Comparison of ENCODE assay signal across 20 cellular contexts in genomic region chr14:26286066-26286791, GRCh38.
A peak's percentile ranks its signal among the peaks of the same experiment; 100 is the strongest.
DNase-seq lines count a peak whose midpoint lies in the region; ATAC-seq and TF ChIP-seq lines count a peak whose summit lies in the region.
"Had no signal": no experiment of that assay in that cellular context is flagged by ENCODE, and none has a peak within 500 bp of the region (broad histone marks: within the 10 kb centered on the region; RNA-seq: fewer than 3 reads in every experiment).

No MANE protein-coding gene starts in this region.

- H3K4me1 Mint-ChIP-seq in nephron: peaks cover 30% of the 10 kb centered on the region

- H3K36me3 ChIP-seq in BLaER1 treated with 17β-estradiol and CSF1 and Interleukin-3, amounts not matched to agents 10 nM and 100 nM: no peaks in the 10 kb centered on the region
- no peaks in the 10 kb centered on the region for H3K36me3 ChIP-seq in SK-N-SH (replicated peaks in 1 of 2; ENCODE audit: control insufficient read depth in 1 of 2, insufficient read depth in 2 of 2, low read length in 1 of 2)
- H3K36me3 ChIP-seq: colonic mucosa, WERI-Rb-1 had no signal

- 9% methylated on average over 9 of the region's 9 CpGs for WGBS in SK-N-SH (ENCODE audit: low lambda C conversion rate)

- no peaks in the 10 kb centered on the region for H3K79me2 ChIP-seq in SK-N-SH (ENCODE audit: insufficient read depth)

- H3K27me3 ChIP-seq in BLaER1 treated with 17β-estradiol and CSF1 and Interleukin-3, amounts not matched to agents 10 nM and 100 nM: no peaks in the 10 kb centered on the region
- H3K27me3 ChIP-seq in SK-N-SH (ENCODE audit: insufficient read depth): no peaks in the 10 kb centered on the region
- H3K27me3 ChIP-seq: colonic mucosa had no signal

- TF ChIP-seq EP300 in SK-N-SH (IDR thresholded peaks at IDR 0.05; ENCODE audit: borderline replicate concordance in 1 of 2, low read depth in 1 of 2, low read length in 1 of 2): no peak

- H3K9ac ChIP-seq in BLaER1 treated with 17β-estradiol and CSF1 and Interleukin-3, amounts not matched to agents 10 nM and 100 nM: no peak overlapping the region
- H3K9ac ChIP-seq in SK-N-SH: no peak overlapping the region

- peak overlapping the region; percentile 82 to 94 (median 93) for H3K27ac Mint-ChIP-seq in nephron
- H3K27ac Mint-ChIP-seq: activated CD4-positive, alpha-beta memory T cell treated with anti-CD3 and anti-CD28 coated beads for 36 hours; activated naive CD4-positive, alpha-beta T cell treated with anti-CD3 and anti-CD28 coated beads for 36 hours had no signal

- ATAC-seq in GM18873 (IDR thresholded peaks at IDR 0.05; ENCODE audit: low FRiP score, unreplicated experiment): no peak
- ATAC-seq: HCT116 had no signal

- CTCF ChIA-PET in SK-N-SH (lab: Yijun Ruan, JAX): interaction anchor here (1.2 kb wide), 1 partner anchor 9 kb away, joined by 3 read pairs; no protein-coding TSS in a partner anchor

- H2AFZ ChIP-seq in SK-N-SH (ENCODE audit: low read depth): no peak overlapping the region

- no peak for TF ChIP-seq CTCF in choroid plexus epithelial cell (conservative IDR thresholded peaks at IDR 0.05; ENCODE audit: low read depth, low read length)
- no peak for TF ChIP-seq CTCF in nephron (IDR thresholded peaks at IDR 0.05; ENCODE audit: unreplicated experiment in 3 of 3)
- no peak for TF ChIP-seq CTCF in SK-N-SH (IDR thresholded peaks at IDR 0.05)

- no peaks in the 10 kb centered on the region for H3K9me2 ChIP-seq in SK-N-SH

- peak overlapping the region in 8 of 11 experiments; percentile 6 to 61 (median 22); a peak in 11 of 22 replicates for H3K4me2 ChIP-seq in BLaER1 treated with 17β-estradiol and CSF1 and Interleukin-3, amounts not matched to agents 10 nM and 100 nM
- H3K4me2 ChIP-seq in SK-N-SH: no peak overlapping the region

- H3K4me3 ChIP-seq in BLaER1 treated with 17β-estradiol and CSF1 and Interleukin-3, amounts not matched to agents 10 nM and 100 nM: no peak overlapping the region
- no peak overlapping the region for H3K4me3 ChIP-seq in choroid plexus epithelial cell (ENCODE audit: low read depth, low read length)
- no peak overlapping the region for H3K4me3 ChIP-seq in SK-N-SH (ENCODE audit: low read depth in 2 of 2, low read length in 1 of 2)
- H3K4me3 ChIP-seq: colonic mucosa, skin epidermis had no signal

- no peak for TF ChIP-seq RAD21 in SK-N-SH (IDR thresholded peaks at IDR 0.05; ENCODE audit: low read length)

- no peak overlapping the region for H3K27ac ChIP-seq in BLaER1 treated with 17β-estradiol and CSF1 and Interleukin-3, amounts not matched to agents 10 nM and 100 nM
- H3K27ac ChIP-seq in SK-N-SH (ENCODE audit: low read depth in 2 of 2, low read length in 1 of 2): no peak overlapping the region
- H3K27ac ChIP-seq: colonic mucosa, skin epidermis, WERI-Rb-1 had no signal

- no peaks in the 10 kb centered on the region for H3F3A ChIP-seq in SK-N-SH (replicated peaks; ENCODE audit: insufficient read depth)

- H4K20me1 ChIP-seq in BLaER1 treated with 17β-estradiol and CSF1 and Interleukin-3, amounts not matched to agents 10 nM and 100 nM: no peaks in the 10 kb centered on the region
- no peaks in the 10 kb centered on the region for H4K20me1 ChIP-seq in SK-N-SH (ENCODE audit: insufficient read depth)

- no peaks in the 10 kb centered on the region for H3K27me3 Mint-ChIP-seq in nephron (ENCODE audit: low read depth)
- H3K27me3 Mint-ChIP-seq: activated CD4-positive, alpha-beta memory T cell treated with anti-CD3 and anti-CD28 coated beads for 36 hours had no signal

- peak; percentile 59 for DNase-seq in NCI-H748 treated with DMSO at 0.1 percent for 48 hours (lab: John Stamatoyannopoulos, UW)
- DNase-seq in choroid plexus epithelial cell (ENCODE audit: low read depth): peak; percentile 9
- no peak for DNase-seq in T1000 (lab: John Stamatoyannopoulos, UW)
- DNase-seq in COLO668 (lab: John Stamatoyannopoulos, UW; ENCODE audit: unreplicated experiment): no peak
- no peak for DNase-seq in SK-N-SH
- DNase-seq: activated CD4-positive, alpha-beta memory T cell treated with anti-CD3 and anti-CD28 coated beads for 36 hours; activated naive CD4-positive, alpha-beta T cell treated with anti-CD3 and anti-CD28 coated beads for 36 hours; colonic mucosa; COR-L47; KG1; NCI-H1048; NCI-H2171 treated with DMSO at 0.1 percent for 48 hours; stimulated activated CD4-positive, alpha-beta T cell treated with anti-CD3 and anti-CD28 coated beads, Interleukin-4, amount 100 ng/mL, for 1 hour; SW 1271; WERI-Rb-1 had no signal

- no peaks in the 10 kb centered on the region for H3K9me3 ChIP-seq in BLaER1 treated with 17β-estradiol and CSF1 and Interleukin-3, amounts not matched to agents 10 nM and 100 nM (replicated peaks in 1 of 11)
- H3K9me3 ChIP-seq in SK-N-SH: no peaks in the 10 kb centered on the region
- H3K9me3 ChIP-seq: colonic mucosa had no signal

- H3K36me3 Mint-ChIP-seq in nephron (ENCODE audit: low read depth): no peaks in the 10 kb centered on the region
- H3K36me3 Mint-ChIP-seq: activated CD4-positive, alpha-beta memory T cell treated with anti-CD3 and anti-CD28 coated beads for 36 hours had no signal

- peaks cover 0 to 18% (median 6%) of the 10 kb centered on the region in 10 experiments; a peak in 9 of 20 replicates for H3K4me1 ChIP-seq in BLaER1 treated with 17β-estradiol and CSF1 and Interleukin-3, amounts not matched to agents 10 nM and 100 nM
- H3K4me1 ChIP-seq in SK-N-SH (ENCODE audit: control insufficient read depth in 1 of 2, insufficient read depth in 2 of 2, low read depth in 1 of 2, low read length in 1 of 2): peaks cover 0 to 6% of the 10 kb centered on the region in 2 experiments; a peak in 1 of 4 replicates
- H3K4me1 ChIP-seq: colonic mucosa had no signal

- POLR2A ChIA-PET in SK-N-SH (lab: Yijun Ruan, JAX): no interaction called here

- H3K9me3 Mint-ChIP-seq in nephron: no peaks in the 10 kb centered on the region

- peak overlapping the region in 2 of 3 experiments; percentile 34 to 55 for H3K4me3 Mint-ChIP-seq in nephron
- H3K4me3 Mint-ChIP-seq: activated CD4-positive, alpha-beta memory T cell treated with anti-CD3 and anti-CD28 coated beads for 36 hours; activated naive CD4-positive, alpha-beta T cell treated with anti-CD3 and anti-CD28 coated beads for 36 hours had no signal

TF ChIP-seq in SK-N-SH, 30 proteins besides CTCF, POLR2A, EP300 and RAD21 (continues in another document):
- TF ChIP-seq USF2 (IDR thresholded peaks at IDR 0.05; ENCODE audit: borderline replicate concordance, low read depth, low read length): no peak
- TF ChIP-seq POLR2AphosphoS5 (IDR thresholded peaks at IDR 0.05; ENCODE audit: low read depth, low read length): no peak
- no peak for TF ChIP-seq TAF1 (IDR thresholded peaks at IDR 0.05; ENCODE audit: borderline replicate concordance, low read depth, low read length)
- TF ChIP-seq PBX3 (IDR thresholded peaks at IDR 0.05): no peak
- no peak for TF ChIP-seq SIN3A (IDR thresholded peaks at IDR 0.05; ENCODE audit: borderline replicate concordance, low read depth, low read length)
- TF ChIP-seq RFX5 (IDR thresholded peaks at IDR 0.05; ENCODE audit: low read length): no peak
- no peak for TF ChIP-seq IRF3 (IDR thresholded peaks at IDR 0.05; ENCODE audit: low read depth, low read length)
- TF ChIP-seq SMC3 (IDR thresholded peaks at IDR 0.05; ENCODE audit: low read depth, low read length): no peak
- TF ChIP-seq NFIC (IDR thresholded peaks at IDR 0.05; ENCODE audit: borderline replicate concordance): no peak
- TF ChIP-seq MXI1 (IDR thresholded peaks at IDR 0.05; ENCODE audit: low read depth, low read length): no peak
- TF ChIP-seq MEF2A (IDR thresholded peaks at IDR 0.05; ENCODE audit: borderline replicate concordance, low read depth): no peak
- TF ChIP-seq MAX (IDR thresholded peaks at IDR 0.05; ENCODE audit: low read depth): no peak
- no peak for TF ChIP-seq GABPA (IDR thresholded peaks at IDR 0.05; ENCODE audit: low read depth)
- no peak for TF ChIP-seq RXRA (IDR thresholded peaks at IDR 0.05; ENCODE audit: borderline replicate concordance, low read depth)
- no peak for TF ChIP-seq USF1 (IDR thresholded peaks at IDR 0.05; ENCODE audit: borderline replicate concordance, low read depth)
- TF ChIP-seq TCF12 (IDR thresholded peaks at IDR 0.05): no peak

Comparison
In these comparisons a context has a peak if more than half of its experiments do, and no peak if none do; other contexts are left out.
1. DNase-seq: peak in NCI-H748 treated with DMSO at 0.1 percent for 48 hours (single experiment) and choroid plexus epithelial cell (single experiment); none in T1000 (single experiment), COLO668 (single experiment) and SK-N-SH (single experiment).